Comparison of ENCODE assay signal across 27 cellular contexts in the genomic region with DNA sequence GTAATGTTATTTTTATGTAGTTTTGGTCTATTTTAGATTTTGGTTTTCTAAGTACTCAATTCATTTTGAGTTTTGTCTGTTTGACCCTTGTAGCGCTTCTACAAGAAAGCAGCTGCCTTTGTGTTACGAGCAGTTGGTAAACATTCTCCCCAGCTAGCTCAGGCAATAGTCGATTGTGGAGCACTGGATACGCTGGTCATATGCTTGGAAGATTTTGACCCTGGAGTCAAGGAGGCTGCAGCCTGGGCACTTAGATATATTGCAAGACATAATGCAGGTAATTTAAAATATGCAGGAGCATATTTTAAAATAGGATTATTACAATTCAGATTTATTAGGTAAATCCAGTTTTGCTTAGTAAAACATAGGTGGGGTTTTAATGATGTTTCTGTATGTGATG. TPM values are rescaled to one million over a fixed set of nuclear protein-coding genes. Genes with fewer than 3 reads are reported as not detected.
"Had no signal": no experiment of that assay in that cellular context is flagged by ENCODE, and none has a peak within 500 bp of the region (broad histone marks: within the 10 kb centered on the region; RNA-seq: fewer than 3 reads in every experiment).

No MANE protein-coding gene starts in this region.

- H3K36me3 ChIP-seq: left ventricle myocardium inferior, pancreas, prostate gland, sigmoid colon, spleen, suprapubic skin, thoracic aorta, tibial artery, vagina had no signal

- H3K4me1 ChIP-seq: left ventricle myocardium inferior, prostate gland, suprapubic skin, tibial artery, vagina had no signal

- H3K9me3 Mint-ChIP-seq: mesothelial cell of epicardium; naive B cell; natural killer cell; stimulated activated effector memory CD8-positive, alpha-beta T cell treated with anti-CD3 and anti-CD28 coated beads, Interleukin-12 subunit alpha, Interleukin-12 subunit beta, amount 100 ng/mL, for 72 hours; stimulated activated naive CD8-positive, alpha-beta T cell treated with anti-CD3 and anti-CD28 coated beads, Interleukin-15, Interleukin-2, amounts not matched to agents 100 ng/mL and 50 ng/mL, for 24 hours had no signal

- H3K4me3 Mint-ChIP-seq: mesothelial cell of epicardium; naive B cell; natural killer cell; stimulated activated effector memory CD8-positive, alpha-beta T cell treated with anti-CD3 and anti-CD28 coated beads, Interleukin-12 subunit alpha, Interleukin-12 subunit beta, amount 100 ng/mL, for 72 hours; stimulated activated naive CD8-positive, alpha-beta T cell treated with anti-CD3 and anti-CD28 coated beads, Interleukin-15, Interleukin-2, amounts not matched to agents 100 ng/mL and 50 ng/mL, for 24 hours had no signal

- H3K27ac Mint-ChIP-seq: mesothelial cell of epicardium, naive B cell had no signal

- H3K27me3 ChIP-seq: hepatocyte, spleen, vagina had no signal

- H3K27me3 Mint-ChIP-seq: naive B cell; stimulated activated naive CD8-positive, alpha-beta T cell treated with anti-CD3 and anti-CD28 coated beads, Interleukin-15, Interleukin-2, amounts not matched to agents 100 ng/mL and 50 ng/mL, for 24 hours had no signal

- H3K9me3 ChIP-seq: left ventricle myocardium inferior, pancreas, prostate gland, sigmoid colon, spleen, suprapubic skin, thoracic aorta, tibial artery, vagina had no signal

- ATAC-seq: natural killer cell; pancreas; right cardiac atrium; stimulated activated effector memory CD8-positive, alpha-beta T cell treated with anti-CD3 and anti-CD28 coated beads, Interleukin-12 subunit alpha, Interleukin-12 subunit beta, amount 100 ng/mL, for 72 hours had no signal

- H3K79me2 ChIP-seq: hepatocyte had no signal

- H3K4me3 ChIP-seq: hepatocyte, left ventricle myocardium inferior, lung, pancreas, prostate gland, sigmoid colon, spleen, suprapubic skin, thoracic aorta, tibial artery, vagina had no signal

- DNase-seq: islet precursor cell; left ventricle myocardium inferior; mesendoderm; naive B cell; natural killer cell; pancreas; posterior cingulate gyrus; retina; right cardiac atrium; sigmoid colon; small intestine; spleen; stimulated activated CD4-positive, alpha-beta T cell treated with anti-CD3 and anti-CD28 coated beads, Interleukin-4, amount 100 ng/mL, for 24 hours; stimulated activated naive CD4-positive, alpha-beta T cell; tibial artery; trophoblast cell had no signal

- H3K27ac ChIP-seq: hepatocyte, left ventricle myocardium inferior, pancreas, prostate gland, sigmoid colon, spleen, suprapubic skin, thoracic aorta, tibial artery, vagina had no signal

- H2AFZ ChIP-seq: hepatocyte had no signal

- H3K4me2 ChIP-seq: hepatocyte had no signal

- H3K36me3 Mint-ChIP-seq: mesothelial cell of epicardium; naive B cell; natural killer cell; stimulated activated effector memory CD8-positive, alpha-beta T cell treated with anti-CD3 and anti-CD28 coated beads, Interleukin-12 subunit alpha, Interleukin-12 subunit beta, amount 100 ng/mL, for 72 hours had no signal

RNA-seq across cellular contexts. Expression of a gene that starts 23.1 kb away (rescaled TPM):
- total RNA-seq: left ventricle myocardium inferior, mononuclear cell, omental fat pad, sigmoid colon, spleen, thoracic aorta, vagina had no signal
- polyA plus RNA-seq: hepatocyte had no signal
